Comparison of ENCODE assay signal across 27 cellular contexts in genomic region chr7:102322202-102322715, GRCh38. TPM values are rescaled to one million over a fixed set of nuclear protein-coding genes. Genes with fewer than 3 reads are reported as not detected.
DNase-seq lines count a peak whose midpoint lies in the region; ATAC-seq, FAIRE-seq and TF ChIP-seq lines count a peak whose summit lies in the region.
"Had no signal": no experiment of that assay in that cellular context is flagged by ENCODE, and none has a peak within 500 bp of the region (broad histone marks: within the 10 kb centered on the region; RNA-seq: fewer than 3 reads in every experiment).

No MANE protein-coding gene starts in this region.

- H3K9ac ChIP-seq in SK-N-SH, result no peak overlapping the region

- H3K27ac ChIP-seq in SK-N-SH (ENCODE audit: low read depth in 2 of 2, low read length in 1 of 2), result no peak overlapping the region
- H3K27ac ChIP-seq in HEK293 (ENCODE audit: extremely low read depth, low read depth, low read length), result no peak overlapping the region
- no peak overlapping the region for H3K27ac ChIP-seq in upper lobe of right lung
- H3K27ac ChIP-seq: 22Rv1, tibial nerve had no signal

- no peaks in the 10 kb centered on the region for H3K36me3 ChIP-seq in SK-N-SH (replicated peaks in 1 of 2; ENCODE audit: control insufficient read depth in 1 of 2, insufficient read depth in 2 of 2, low read length in 1 of 2)
- H3K36me3 ChIP-seq in HEK293 (ENCODE audit: control insufficient read depth in 2 of 2, insufficient read depth in 1 of 2, low read length in 2 of 2), result no peaks in the 10 kb centered on the region
- H3K36me3 ChIP-seq in upper lobe of right lung, result no peaks in the 10 kb centered on the region

- TF ChIP-seq EP300 in SK-N-SH (IDR thresholded peaks at IDR 0.05; ENCODE audit: borderline replicate concordance in 1 of 2, low read depth in 1 of 2, low read length in 1 of 2), result no peak

- CTCF ChIA-PET in SK-N-SH (lab: Yijun Ruan, JAX) (interaction anchor here (0.9 to 2.7 kb wide), 2 partner anchors 32 to 69 kb away, joined by 3 to 12 read pairs; no protein-coding TSS in a partner anchor), HEK293 (lab: Yijun Ruan, JAX) (no interaction called here)

- POLR2A ChIA-PET in SK-N-SH (lab: Yijun Ruan, JAX) (no interaction called here), HEK293 (lab: Yijun Ruan, JAX) (no interaction called here)

- no peaks in the 10 kb centered on the region for H3K9me3 ChIP-seq in SK-N-SH
- H3K9me3 ChIP-seq in HEK293 (ENCODE audit: control insufficient read depth, insufficient read depth, low read depth, low read length), result no peaks in the 10 kb centered on the region
- no peaks in the 10 kb centered on the region for H3K9me3 ChIP-seq in upper lobe of right lung
- H3K9me3 ChIP-seq: tibial nerve had no signal

- H3K4me3 ChIP-seq in SK-N-SH (ENCODE audit: low read depth in 2 of 2, low read length in 1 of 2) (no peak overlapping the region), HEK293 (ENCODE audit: low read depth, low read length) (no peak overlapping the region), upper lobe of right lung (no peak overlapping the region)
- H3K4me3 ChIP-seq: tibial nerve had no signal

- peak; percentile 35 for DNase-seq in SK-N-SH
- DNase-seq in frontal cortex (ENCODE audit: low spot score in 2 of 2), result peak; percentile 2 to 8
- peak; percentile 31 for DNase-seq in upper lobe of right lung
- no peak for DNase-seq in NCI-H2081 treated with DMSO at 0.1 percent for 48 hours (lab: John Stamatoyannopoulos, UW)
- DNase-seq: activated CD8-positive, alpha-beta T cell treated with anti-CD3 and anti-CD28 coated beads, Interleukin-2, amount 10 ng/mL, durations not matched to agents 7 days and 5 days; activated naive CD4-positive, alpha-beta T cell treated with anti-CD3 and anti-CD28 coated beads, Interleukin-2, amount 10 ng/mL, durations not matched to agents 7 days and 5 days; activated T-cell treated with anti-CD3 and anti-CD28 coated beads, Interleukin-2, amount 50 U/mL, for 4 hours; C1 segment of cervical spinal cord; cerebellar nuclear complex; DMS 273 treated with DMSO at 0.1 percent for 48 hours; effector memory CD4-positive, alpha-beta T cell; Kasumi-1; NCI-H1048; NCI-H2081; stimulated activated CD4-positive, alpha-beta T cell treated with anti-CD3 and anti-CD28 coated beads, Interleukin-1b, Interleukin-23, amount 100 ng/mL, for 48 hours; stimulated activated naive CD8-positive, alpha-beta T cell treated with anti-CD3 and anti-CD28 coated beads, Interleukin-15, Interleukin-2, amounts not matched to agents 100 U/mL and 50 U/mL, for 24 hours had no signal

- H2AFZ ChIP-seq in SK-N-SH (ENCODE audit: low read depth), result no peak overlapping the region

- no peak for TF ChIP-seq RAD21 in SK-N-SH (IDR thresholded peaks at IDR 0.05; ENCODE audit: low read length)

- WGBS in SK-N-SH (ENCODE audit: low lambda C conversion rate), result 79% methylated on average over 8 of the region's 8 CpGs

- no peaks in the 10 kb centered on the region for H3K27me3 ChIP-seq in SK-N-SH (ENCODE audit: insufficient read depth)
- H3K27me3 ChIP-seq in upper lobe of right lung, result no peaks in the 10 kb centered on the region

- intact Hi-C loops in upper lobe of right lung (cut with DNase I), result no loop called here

- no peaks in the 10 kb centered on the region for H4K20me1 ChIP-seq in SK-N-SH (ENCODE audit: insufficient read depth)

- H3K9me2 ChIP-seq in SK-N-SH, result no peaks in the 10 kb centered on the region

- H3F3A ChIP-seq in SK-N-SH (replicated peaks; ENCODE audit: insufficient read depth), result peaks cover 3% of the 10 kb centered on the region

- TF ChIP-seq CTCF in SK-N-SH (IDR thresholded peaks at IDR 0.05) (no peak), HEK293 (tag by site-specific recombination; IDR thresholded peaks at IDR 0.05) (no peak), upper lobe of right lung (IDR thresholded peaks at IDR 0.05) (no peak)

- H3K4me2 ChIP-seq in SK-N-SH, result no peak overlapping the region

- H3K4me1 ChIP-seq in SK-N-SH (ENCODE audit: control insufficient read depth in 1 of 2, insufficient read depth in 2 of 2, low read depth in 1 of 2, low read length in 1 of 2), result peaks cover 0 to 4% of the 10 kb centered on the region in 2 experiments; a peak in 1 of 4 replicates
- no peaks in the 10 kb centered on the region for H3K4me1 ChIP-seq in HEK293 (ENCODE audit: control insufficient read depth, insufficient read depth, low read length)
- peaks cover 7% of the 10 kb centered on the region for H3K4me1 ChIP-seq in upper lobe of right lung

- no peaks in the 10 kb centered on the region for H3K79me2 ChIP-seq in SK-N-SH (ENCODE audit: insufficient read depth)

- ATAC-seq in SK-N-SH treated with all-trans-retinoic acid at 6 μM for 48 hours (no peak), upper lobe of right lung (no peak), GM21717 (IDR thresholded peaks at IDR 0.05; ENCODE audit: unreplicated experiment) (no peak), HG02678 (IDR thresholded peaks at IDR 0.05; ENCODE audit: unreplicated experiment) (no peak)
- ATAC-seq: activated CD4-positive, CD25-positive, alpha-beta regulatory T cell treated with anti-CD3 and anti-CD28 coated beads, Interleukin-2, amount 50 U/mL, for 24 hours; activated CD8-positive, alpha-beta T cell treated with anti-CD3 and anti-CD28 coated beads, Interleukin-2, amount 10 ng/mL, durations not matched to agents 7 days and 5 days; activated T-cell treated with anti-CD3 and anti-CD28 coated beads, Interleukin-2, amount 50 U/mL, for 4 hours; stimulated activated naive CD8-positive, alpha-beta T cell treated with anti-CD3 and anti-CD28 coated beads, Interleukin-15, Interleukin-2, amounts not matched to agents 100 U/mL and 50 U/mL, for 24 hours had no signal

- FAIRE-seq in frontal cortex (lab: Jason Lieb, UNC), result no peak
- FAIRE-seq: G401.6 had no signal

TF ChIP-seq in SK-N-SH, 30 proteins besides CTCF, POLR2A, EP300 and RAD21 (continues in another document):
- TF ChIP-seq SMC3 (IDR thresholded peaks at IDR 0.05; ENCODE audit: low read depth, low read length) (no peak), NRF1 (IDR thresholded peaks at IDR 0.05; ENCODE audit: low read depth, low read length) (no peak), MEF2A (IDR thresholded peaks at IDR 0.05; ENCODE audit: borderline replicate concordance, low read depth) (no peak), MXI1 (IDR thresholded peaks at IDR 0.05; ENCODE audit: low read depth, low read length) (no peak), FOXJ3 (CRISPR knock-in tag; IDR thresholded peaks at IDR 0.05) (no peak), EZH2phosphoT487 (IDR thresholded peaks at IDR 0.05; ENCODE audit: borderline replicate concordance, low read depth) (no peak), RFX5 (IDR thresholded peaks at IDR 0.05; ENCODE audit: low read length) (no peak), SIN3A (IDR thresholded peaks at IDR 0.05; ENCODE audit: borderline replicate concordance, low read depth, low read length) (no peak), CHD2 (IDR thresholded peaks at IDR 0.05; ENCODE audit: low read length, partially characterized antibody) (no peak)

TF ChIP-seq in SK-N-SH treated with all-trans-retinoic acid at 6 μM for 48 hours, 23 proteins besides CTCF, POLR2A, EP300 and RAD21 (continues in another document):
- TF ChIP-seq ZNF70 (CRISPR knock-in tag; IDR thresholded peaks at IDR 0.05) (no peak), CREB5 (CRISPR knock-in tag; IDR thresholded peaks at IDR 0.05; ENCODE audit: low read depth) (no peak)

TF ChIP-seq in HEK293, 187 proteins besides CTCF, POLR2A, EP300 and RAD21:
- TF ChIP-seq ZBTB6 (tag by site-specific recombination; IDR thresholded peaks at IDR 0.05) (no peak), ZNF366 (tag by site-specific recombination; conservative IDR thresholded peaks at IDR 0.05) (peak; percentile 69; the same call in 1 of the 2 replicates), ZNF549 (tag by site-specific recombination; IDR thresholded peaks at IDR 0.05) (no peak), ZNF155 (tag by site-specific recombination; IDR thresholded peaks at IDR 0.05) (no peak), ZNF596 (tag by site-specific recombination; IDR thresholded peaks at IDR 0.05) (no peak), REPIN1 (tag by site-specific recombination; IDR thresholded peaks at IDR 0.05; ENCODE audit: low read depth) (no peak)

RNA-seq across cellular contexts. Expression of gene SPDYE6, which starts 34.0 kb away (rescaled TPM):
- polyA plus RNA-seq in SK-N-SH (2012; rRNA removed), result not detected in 2 replicates
- not detected in 2 replicates for polyA plus RNA-seq in SK-N-SH (2012; cell fraction: cytosol; rRNA removed)
- not detected in 2 replicates for polyA plus RNA-seq in SK-N-SH (2012; cell fraction: nucleus; rRNA removed)
- total RNA-seq in frontal cortex (not detected), upper lobe of right lung (not detected)
- total RNA-seq: activated CD8-positive, alpha-beta T cell treated with anti-CD3 and anti-CD28 coated beads, Interleukin-2, amount 10 ng/mL, durations not matched to agents 7 days and 5 days; activated T-cell treated with anti-CD3 and anti-CD28 coated beads, Interleukin-2, amount 50 U/mL, for 4 hours; HT1080; NCI-H460; posterior vena cava; tibial nerve had no signal

RNA-seq across cellular contexts. Expression of gene SH2B2, which starts 35.6 kb away (rescaled TPM):
- polyA plus RNA-seq in SK-N-SH (2012; rRNA removed), result 3.8 and 4.7 TPM in 2 replicates
- 1.5 and 3.3 TPM in 2 replicates for polyA plus RNA-seq in SK-N-SH (2012; cell fraction: cytosol; rRNA removed)
- polyA plus RNA-seq in SK-N-SH (2012; cell fraction: nucleus; rRNA removed), result 8.5 and 19.3 TPM in 2 replicates
- total RNA-seq in frontal cortex (10.2 TPM), upper lobe of right lung (13.2 TPM)
